In genomic region chr22:20523118-20523983, GRCh38 we compare ENCODE assay signal across 8 cellular contexts. TPM values are rescaled to one million over a fixed set of nuclear protein-coding genes. Genes with fewer than 3 reads are reported as not detected.
DNase-seq lines count a peak whose midpoint lies in the region; ATAC-seq and TF ChIP-seq lines count a peak whose summit lies in the region.

No MANE protein-coding gene starts in this region.

- no peak for TF ChIP-seq POLR2A in upper lobe of left lung (IDR thresholded peaks at IDR 0.05)

- H3K4me1 ChIP-seq in right atrium auricular region (peaks cover 0 to 70% of the 10 kb centered on the region in 2 donors), upper lobe of left lung (peaks cover 36 to 59% (median 40%) of the 10 kb centered on the region in 4 donors)

- peak overlapping the region; percentile 69 for H3K27ac Mint-ChIP-seq in activated CD8-positive, alpha-beta T cell treated with anti-CD3 and anti-CD28 coated beads, Interleukin-2, amount 10 ng/mL, durations not matched to agents 7 days and 5 days

- peak overlapping the region; percentile 28 to 62 for H3K27ac ChIP-seq in right atrium auricular region
- peak overlapping the region; percentile 11 to 33 (median 17) for H3K27ac ChIP-seq in upper lobe of left lung

- H3K27me3 ChIP-seq in right atrium auricular region (no peaks in the 10 kb centered on the region), upper lobe of left lung (no peaks in the 10 kb centered on the region)

- POLR2A ChIA-PET in activated CD8-positive, alpha-beta T cell treated with anti-CD3 and anti-CD28 coated beads, Interleukin-2, amount 10 ng/mL, durations not matched to agents 7 days and 5 days (lab: Charles Lee) = interaction anchor here (0.8 to 1.3 kb wide), 6 partner anchors 9 to 34 kb away, joined by 3 to 5 read pairs (median 3); partner anchors contain the start of gene MED15

- CTCF ChIA-PET in activated CD8-positive, alpha-beta T cell treated with anti-CD3 and anti-CD28 coated beads, Interleukin-2, amount 10 ng/mL, durations not matched to agents 7 days and 5 days (lab: Charles Lee) = interaction anchor here (1.3 to 1.8 kb wide), 5 partner anchors 10 to 41 kb away, joined by 3 to 9 read pairs (median 7); no protein-coding TSS in a partner anchor

- H3K9me3 ChIP-seq in right atrium auricular region (no peaks in the 10 kb centered on the region), upper lobe of left lung (no peaks in the 10 kb centered on the region)

- H3K36me3 ChIP-seq in right atrium auricular region = peaks cover 19% of the 10 kb centered on the region
- H3K36me3 ChIP-seq in upper lobe of left lung = peaks cover 0 to 34% (median 24%) of the 10 kb centered on the region in 4 donors

- H3K36me3 Mint-ChIP-seq in activated CD8-positive, alpha-beta T cell treated with anti-CD3 and anti-CD28 coated beads, Interleukin-2, amount 10 ng/mL, durations not matched to agents 7 days and 5 days (ENCODE audit: low read depth) = peaks cover 58% of the 10 kb centered on the region

- peak; percentile 37 for ATAC-seq in activated CD8-positive, alpha-beta T cell treated with anti-CD3 and anti-CD28 coated beads, Interleukin-2, amount 10 ng/mL, durations not matched to agents 7 days and 5 days
- ATAC-seq in upper lobe of left lung (ENCODE audit: low FRiP score in 2 of 2) = peak in 1 of 2 donors; percentile 13
- ATAC-seq in HG03039 (IDR thresholded peaks at IDR 0.05; ENCODE audit: unreplicated experiment) = no peak

- peaks cover 68% of the 10 kb centered on the region for H3K4me1 Mint-ChIP-seq in activated CD8-positive, alpha-beta T cell treated with anti-CD3 and anti-CD28 coated beads, Interleukin-2, amount 10 ng/mL, durations not matched to agents 7 days and 5 days (ENCODE audit: low read depth)

- no peaks in the 10 kb centered on the region for H3K27me3 Mint-ChIP-seq in activated CD8-positive, alpha-beta T cell treated with anti-CD3 and anti-CD28 coated beads, Interleukin-2, amount 10 ng/mL, durations not matched to agents 7 days and 5 days (ENCODE audit: low read depth)

- H3K9me3 Mint-ChIP-seq in activated CD8-positive, alpha-beta T cell treated with anti-CD3 and anti-CD28 coated beads, Interleukin-2, amount 10 ng/mL, durations not matched to agents 7 days and 5 days (ENCODE audit: insufficient read depth) = no peaks in the 10 kb centered on the region

- TF ChIP-seq CTCF in right atrium auricular region (IDR thresholded peaks at IDR 0.05) (no peak), upper lobe of left lung (IDR thresholded peaks at IDR 0.05) (no peak)

- H3K4me3 ChIP-seq in right atrium auricular region (no peak overlapping the region), upper lobe of left lung (no peak overlapping the region)

- no peak overlapping the region for H3K4me3 Mint-ChIP-seq in activated CD8-positive, alpha-beta T cell treated with anti-CD3 and anti-CD28 coated beads, Interleukin-2, amount 10 ng/mL, durations not matched to agents 7 days and 5 days

- peak; percentile 31 for DNase-seq in stimulated activated CD4-positive, alpha-beta T cell treated with anti-CD3 and anti-CD28 coated beads, Interleukin-15, amount 100 ng/mL, for 24 hours
- DNase-seq in stimulated activated CD4-positive, alpha-beta T cell treated with anti-CD3 and anti-CD28 coated beads, Interleukin-4, amount 100 ng/mL, for 4 hours = no peak
- peak; percentile 40 for DNase-seq in activated CD8-positive, alpha-beta T cell treated with anti-CD3 and anti-CD28 coated beads, Interleukin-2, amount 10 ng/mL, durations not matched to agents 7 days and 5 days
- no peak for DNase-seq in right atrium auricular region (ENCODE audit: low spot score)
- no peak for DNase-seq in upper lobe of left lung
- no peak for DNase-seq in NCI-H345 treated with DMSO at 0.1 percent for 48 hours (lab: John Stamatoyannopoulos, UW; ENCODE audit: unreplicated experiment)
- no peak for DNase-seq in NCI-H345 (lab: John Stamatoyannopoulos, UW)

- 38 to 54% methylated on average over 7 of the region's 7 CpGs for WGBS in upper lobe of left lung, 2 donors

- TF ChIP-seq EP300 in upper lobe of left lung (IDR thresholded peaks at IDR 0.05) = no peak

RNA-seq across cellular contexts. Expression of gene MED15, which starts 15.9 kb away (rescaled TPM):
- total RNA-seq in activated CD8-positive, alpha-beta T cell treated with anti-CD3 and anti-CD28 coated beads, Interleukin-2, amount 10 ng/mL, durations not matched to agents 7 days and 5 days = 100 to 1,000 TPM; 155 to 161 TPM
- total RNA-seq in right atrium auricular region (10 to 100 TPM; 18.8 to 40.6 TPM), upper lobe of left lung (100 to 1,000 TPM in 4 of 6 donors, 10 to 100 TPM in 2; 64.2 to 170 (median 123) TPM)

RNA-seq across cellular contexts. Expression of gene KLHL22, which starts 27.8 kb away (rescaled TPM):
- 10 to 100 TPM; 29.2 to 30.1 TPM for total RNA-seq in activated CD8-positive, alpha-beta T cell treated with anti-CD3 and anti-CD28 coated beads, Interleukin-2, amount 10 ng/mL, durations not matched to agents 7 days and 5 days
- total RNA-seq in right atrium auricular region (10 to 100 TPM; 16.0 to 21.9 TPM), upper lobe of left lung (10 to 100 TPM; 17.5 to 48.2 (median 22.7) TPM)

Comparison
In these comparisons a context has a peak if more than half of its experiments do, and no peak if none do; other contexts are left out.
1. DNase-seq: peak in stimulated activated CD4-positive, alpha-beta T cell treated with anti-CD3 and anti-CD28 coated beads, Interleukin-15, amount 100 ng/mL, for 24 hours (single experiment) and activated CD8-positive, alpha-beta T cell treated with anti-CD3 and anti-CD28 coated beads, Interleukin-2, amount 10 ng/mL, durations not matched to agents 7 days and 5 days (single experiment); none in stimulated activated CD4-positive, alpha-beta T cell treated with anti-CD3 and anti-CD28 coated beads, Interleukin-4, amount 100 ng/mL, for 4 hours (0 of 2), right atrium auricular region (single experiment), upper lobe of left lung (0 of 2), NCI-H345 treated with DMSO at 0.1 percent for 48 hours (single experiment) and NCI-H345 (single experiment).